In the genomic region with DNA sequence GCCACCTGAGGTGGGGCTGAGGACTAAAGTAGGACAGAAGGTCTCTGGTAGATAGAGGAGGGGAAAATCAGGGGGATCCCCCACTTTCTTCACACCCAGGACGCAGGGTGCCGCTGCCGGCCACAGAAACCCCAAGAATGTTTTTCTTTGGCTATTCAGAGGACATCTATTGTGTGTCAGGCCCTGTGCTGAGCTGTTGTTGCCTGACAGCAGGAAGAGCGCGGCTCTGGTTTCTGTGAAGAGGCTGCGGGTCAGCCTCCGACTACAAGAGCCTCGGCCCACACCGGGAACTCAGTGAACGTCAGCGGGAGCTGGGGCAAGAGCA, we compare ENCODE assay signal across 8 cellular contexts. TPM values are rescaled to one million over a fixed set of nuclear protein-coding genes. Genes with fewer than 3 reads are reported as not detected.
A peak's percentile ranks its signal among the peaks of the same experiment; 100 is the strongest.
DNase-seq lines count a peak whose midpoint lies in the region; ATAC-seq lines count a peak whose summit lies in the region.

No MANE protein-coding gene starts in this region.

- H3K27ac ChIP-seq in mesendoderm (ENCODE audit: low read depth, low read length) = peak overlapping the region; percentile 96

- peaks cover 18% of the 10 kb centered on the region for H3K36me3 Mint-ChIP-seq in T-helper 1 cell treated with Interleukin-12 subunit alpha and Interleukin-12 subunit beta and Interleukin-4 antibody, amounts not matched to agents 30 μg/mL and 1 μg/mL, for 36 hours (ENCODE audit: low read depth)
- H3K36me3 Mint-ChIP-seq in stimulated activated naive CD8-positive, alpha-beta T cell treated with anti-CD3 and anti-CD28 coated beads, Interleukin-15, Interleukin-2, amounts not matched to agents 100 ng/mL and 50 ng/mL, for 24 hours (ENCODE audit: low read depth) = peaks cover 21% of the 10 kb centered on the region

- H3K23ac ChIP-seq in mesendoderm (ENCODE audit: low read length) = peak overlapping the region; percentile 48

- peak overlapping the region; percentile 30 for H4K8ac ChIP-seq in mesendoderm (ENCODE audit: low read depth, low read length)

- H2BK15ac ChIP-seq in mesendoderm (replicated peaks; ENCODE audit: low read depth) = no peak overlapping the region

- ATAC-seq in HG03039 (IDR thresholded peaks at IDR 0.05; ENCODE audit: unreplicated experiment) = peak; percentile 42

- H3K27ac Mint-ChIP-seq in T-helper 1 cell treated with Interleukin-12 subunit alpha and Interleukin-12 subunit beta and Interleukin-4 antibody, amounts not matched to agents 30 μg/mL and 1 μg/mL, for 36 hours = peak overlapping the region; percentile 100
- H3K27ac Mint-ChIP-seq in stimulated activated naive CD8-positive, alpha-beta T cell treated with anti-CD3 and anti-CD28 coated beads, Interleukin-15, Interleukin-2, amounts not matched to agents 100 ng/mL and 50 ng/mL, for 24 hours = peak overlapping the region; percentile 95

- H3K79me1 ChIP-seq in mesendoderm (ENCODE audit: low read length) = peaks cover 2% of the 10 kb centered on the region

- no peaks in the 10 kb centered on the region for H3K79me2 ChIP-seq in mesendoderm (ENCODE audit: control insufficient read depth, insufficient read depth, low read length)

- peaks cover 68% of the 10 kb centered on the region for H3K4me1 Mint-ChIP-seq in T-helper 1 cell treated with Interleukin-12 subunit alpha and Interleukin-12 subunit beta and Interleukin-4 antibody, amounts not matched to agents 30 μg/mL and 1 μg/mL, for 36 hours (ENCODE audit: low read depth)
- peaks cover 87% of the 10 kb centered on the region for H3K4me1 Mint-ChIP-seq in stimulated activated naive CD8-positive, alpha-beta T cell treated with anti-CD3 and anti-CD28 coated beads, Interleukin-15, Interleukin-2, amounts not matched to agents 100 ng/mL and 50 ng/mL, for 24 hours (ENCODE audit: low read depth)

- H3K27me3 Mint-ChIP-seq in T-helper 1 cell treated with Interleukin-12 subunit alpha and Interleukin-12 subunit beta and Interleukin-4 antibody, amounts not matched to agents 30 μg/mL and 1 μg/mL, for 36 hours (ENCODE audit: low read depth) = no peaks in the 10 kb centered on the region
- no peaks in the 10 kb centered on the region for H3K27me3 Mint-ChIP-seq in stimulated activated naive CD8-positive, alpha-beta T cell treated with anti-CD3 and anti-CD28 coated beads, Interleukin-15, Interleukin-2, amounts not matched to agents 100 ng/mL and 50 ng/mL, for 24 hours

- peak overlapping the region; percentile 54 for H3K4me3 ChIP-seq in mesendoderm (ENCODE audit: low read length)

- peak overlapping the region; percentile 96 for H4K5ac ChIP-seq in mesendoderm (ENCODE audit: low read length)

- H3K4me3 Mint-ChIP-seq in T-helper 1 cell treated with Interleukin-12 subunit alpha and Interleukin-12 subunit beta and Interleukin-4 antibody, amounts not matched to agents 30 μg/mL and 1 μg/mL, for 36 hours = peak overlapping the region; percentile 99
- H3K4me3 Mint-ChIP-seq in stimulated activated naive CD8-positive, alpha-beta T cell treated with anti-CD3 and anti-CD28 coated beads, Interleukin-15, Interleukin-2, amounts not matched to agents 100 ng/mL and 50 ng/mL, for 24 hours = peak overlapping the region; percentile 87

- no peaks in the 10 kb centered on the region for H3K36me3 ChIP-seq in mesendoderm (ENCODE audit: control insufficient read depth, insufficient read depth, low read length)

- H3K9ac ChIP-seq in mesendoderm (ENCODE audit: low read length) = peak overlapping the region; percentile 84

- no peaks in the 10 kb centered on the region for H3K27me3 ChIP-seq in mesendoderm (ENCODE audit: insufficient read depth, low read length, poor library complexity)

- peak overlapping the region; percentile 46 for H3K4ac ChIP-seq in mesendoderm (ENCODE audit: low read depth, low read length)

- peak overlapping the region; percentile 75 for H3K18ac ChIP-seq in mesendoderm (ENCODE audit: low read length)

- DNase-seq in activated naive CD4-positive, alpha-beta T cell treated with Interleukin-2 at 50 U/mL for 16 hours = peak; percentile 74
- no peak for DNase-seq in activated naive CD4-positive, alpha-beta T cell treated with anti-CD3 and anti-CD28 coated beads, Interleukin-2, amount 50 U/mL, for 16 hours
- DNase-seq in central memory CD4-positive, alpha-beta T cell = peak; percentile 79
- no peak for DNase-seq in mesendoderm
- DNase-seq in NCI-H1105 treated with DMSO at 0.1 percent for 48 hours (lab: John Stamatoyannopoulos, UW) = no peak

- H3K4me2 ChIP-seq in mesendoderm (ENCODE audit: low read length) = peak overlapping the region; percentile 84

- peaks cover 16% of the 10 kb centered on the region for H3K4me1 ChIP-seq in mesendoderm (ENCODE audit: control insufficient read depth, low read depth, low read length)

- peak overlapping the region; percentile 8 for H2BK120ac ChIP-seq in mesendoderm (ENCODE audit: low read depth, low read length)

- peak overlapping the region; percentile 90 for H2BK5ac ChIP-seq in mesendoderm (ENCODE audit: low read length)

- H3K56ac ChIP-seq in mesendoderm (ENCODE audit: low read length) = peak overlapping the region; percentile 94

- peak overlapping the region; percentile 81 for H2AK5ac ChIP-seq in mesendoderm (ENCODE audit: low read length)

- WGBS in mesendoderm (ENCODE audit: extremely low coverage, insufficient coverage, low lambda C conversion rate) = no CpG with 5 or more reads among the region's 11 CpGs

- H3K9me3 Mint-ChIP-seq in T-helper 1 cell treated with Interleukin-12 subunit alpha and Interleukin-12 subunit beta and Interleukin-4 antibody, amounts not matched to agents 30 μg/mL and 1 μg/mL, for 36 hours = no peaks in the 10 kb centered on the region
- H3K9me3 Mint-ChIP-seq in stimulated activated naive CD8-positive, alpha-beta T cell treated with anti-CD3 and anti-CD28 coated beads, Interleukin-15, Interleukin-2, amounts not matched to agents 100 ng/mL and 50 ng/mL, for 24 hours = no peaks in the 10 kb centered on the region

RNA-seq across cellular contexts. Expression of a gene that starts 0.4 kb away (rescaled TPM):
- 3.6 TPM for polyA plus RNA-seq in mesendoderm (2013, experiment 1 of 2)
- 3.5 TPM for polyA plus RNA-seq in mesendoderm (2013, experiment 2 of 2)

RNA-seq across cellular contexts. Expression of a gene that starts 39.1 kb away (rescaled TPM):
- polyA plus RNA-seq in mesendoderm (2013, experiment 1 of 2) = 25.7 TPM
- 26.8 TPM for polyA plus RNA-seq in mesendoderm (2013, experiment 2 of 2)

Comparison
In these comparisons a context has a peak if more than half of its experiments do, and no peak if none do; other contexts are left out.
1. DNase-seq: peak in activated naive CD4-positive, alpha-beta T cell treated with Interleukin-2 at 50 U/mL for 16 hours (single experiment) and central memory CD4-positive, alpha-beta T cell (single experiment); none in activated naive CD4-positive, alpha-beta T cell treated with anti-CD3 and anti-CD28 coated beads, Interleukin-2, amount 50 U/mL, for 16 hours (single experiment), mesendoderm (single experiment) and NCI-H1105 treated with DMSO at 0.1 percent for 48 hours (single experiment).